ENCODE assay signal across 27 cellular contexts in genomic region chr2:153880926-153881325, GRCh38. TPM values are rescaled to one million over a fixed set of nuclear protein-coding genes. Genes with fewer than 3 reads are reported as not detected.
"Had no signal": no experiment of that assay in that cellular context is flagged by ENCODE, and none has a peak within 500 bp of the region (broad histone marks: within the 10 kb centered on the region; RNA-seq: fewer than 3 reads in every experiment).

No MANE protein-coding gene starts in this region.

- H3K9me3 ChIP-seq: neutrophil, pancreas, prostate gland, right lobe of liver, sigmoid colon, stomach, testis, tibial artery, transverse colon, upper lobe of right lung, uterus had no signal

- H3K9me3 Mint-ChIP-seq: nephron progenitor cell; neural crest cell; stimulated activated naive CD8-positive, alpha-beta T cell treated with anti-CD3 and anti-CD28 coated beads, Interleukin-15, Interleukin-2, amounts not matched to agents 100 ng/mL and 50 ng/mL, for 24 hours; type B pancreatic cell had no signal

- H3K27me3 ChIP-seq: neutrophil, pancreas, right lobe of liver, testis, tibial artery, transverse colon, upper lobe of right lung, uterus had no signal

- H3K4me1 ChIP-seq: pancreas, prostate gland, right lobe of liver, sigmoid colon, stomach, testis, tibial artery, transverse colon, upper lobe of right lung, uterus had no signal

- FAIRE-seq: pancreas, small intestine had no signal

- H3K36me3 Mint-ChIP-seq: naive thymus-derived CD8-positive, alpha-beta T cell; natural killer cell treated with Interleukin-12 subunit alpha and Interleukin-12 subunit beta and Interleukin-15 and Interleukin-18, amount 100 ng/mL, for 72 hours; stimulated activated effector memory CD8-positive, alpha-beta T cell treated with anti-CD3 and anti-CD28 coated beads, Interleukin-12 subunit alpha, Interleukin-12 subunit beta, amount 100 ng/mL, for 72 hours; stimulated activated naive B cell treated with anti-CD40 and anti-IgM and Interleukin-4, amounts not matched to agents 10 μg/mL and 1 μg/mL and 100 μg/mL, for 72 hours; type B pancreatic cell had no signal

- H3K27me3 Mint-ChIP-seq: naive thymus-derived CD8-positive, alpha-beta T cell; natural killer cell treated with Interleukin-12 subunit alpha and Interleukin-12 subunit beta and Interleukin-15 and Interleukin-18, amount 100 ng/mL, for 72 hours; stimulated activated naive B cell treated with anti-CD40 and anti-IgM and Interleukin-4, amounts not matched to agents 10 μg/mL and 1 μg/mL and 100 μg/mL, for 72 hours had no signal

- H3K36me3 ChIP-seq: neutrophil, pancreas, prostate gland, right lobe of liver, sigmoid colon, stomach, tibial artery, transverse colon, upper lobe of right lung, uterus had no signal

- H3K4me3 Mint-ChIP-seq: naive thymus-derived CD8-positive, alpha-beta T cell; natural killer cell treated with Interleukin-12 subunit alpha and Interleukin-12 subunit beta and Interleukin-15 and Interleukin-18, amount 100 ng/mL, for 72 hours; nephron progenitor cell; neural crest cell; stimulated activated effector memory CD8-positive, alpha-beta T cell treated with anti-CD3 and anti-CD28 coated beads, Interleukin-12 subunit alpha, Interleukin-12 subunit beta, amount 100 ng/mL, for 72 hours; stimulated activated naive B cell treated with anti-CD40 and anti-IgM and Interleukin-4, amounts not matched to agents 10 μg/mL and 1 μg/mL and 100 μg/mL, for 72 hours; stimulated activated naive CD8-positive, alpha-beta T cell treated with anti-CD3 and anti-CD28 coated beads, Interleukin-15, Interleukin-2, amounts not matched to agents 100 ng/mL and 50 ng/mL, for 24 hours; type B pancreatic cell had no signal

- DNase-seq: naive thymus-derived CD8-positive, alpha-beta T cell; nephron progenitor cell; nucleus accumbens; pancreas; right cardiac atrium; right lobe of liver; sigmoid colon; small intestine; stimulated activated CD4-positive, alpha-beta T cell treated with anti-CD3 and anti-CD28 coated beads, Interleukin-15, amount 100 ng/mL, for 24 hours; stimulated activated CD4-positive, alpha-beta T cell treated with anti-CD3 and anti-CD28 coated beads, Interleukin-2, amount 100 ng/mL, for 24 hours; stimulated activated CD4-positive, alpha-beta T cell treated with anti-CD3 and anti-CD28 coated beads, Interleukin-2, amount 100 ng/mL, for 48 hours; stimulated activated CD4-positive, alpha-beta T cell treated with anti-CD3 and anti-CD28 coated beads, Interleukin-4, amount 100 ng/mL, for 24 hours; stimulated activated naive B cell treated with anti-CD40 and anti-IgM and Interleukin-4, amounts not matched to agents 10 μg/mL and 1 μg/mL and 100 μg/mL, for 72 hours; stimulated activated naive CD4-positive, alpha-beta T cell treated with Interleukin-2 at 50 U/mL for 16 hours; stomach; testis; tibial artery; transverse colon; upper lobe of right lung; uterus had no signal

- H3K27ac Mint-ChIP-seq: naive thymus-derived CD8-positive, alpha-beta T cell; natural killer cell treated with Interleukin-12 subunit alpha and Interleukin-12 subunit beta and Interleukin-15 and Interleukin-18, amount 100 ng/mL, for 72 hours; nephron progenitor cell; stimulated activated effector memory CD8-positive, alpha-beta T cell treated with anti-CD3 and anti-CD28 coated beads, Interleukin-12 subunit alpha, Interleukin-12 subunit beta, amount 100 ng/mL, for 72 hours; stimulated activated naive B cell treated with anti-CD40 and anti-IgM and Interleukin-4, amounts not matched to agents 10 μg/mL and 1 μg/mL and 100 μg/mL, for 72 hours; stimulated activated naive CD8-positive, alpha-beta T cell treated with anti-CD3 and anti-CD28 coated beads, Interleukin-15, Interleukin-2, amounts not matched to agents 100 ng/mL and 50 ng/mL, for 24 hours; type B pancreatic cell had no signal

- H3K4me3 ChIP-seq: pancreas, prostate gland, right lobe of liver, sigmoid colon, stomach, testis, tibial artery, transverse colon, upper lobe of right lung, uterus had no signal

- H3K4me1 Mint-ChIP-seq: naive thymus-derived CD8-positive, alpha-beta T cell; nephron progenitor cell; stimulated activated effector memory CD8-positive, alpha-beta T cell treated with anti-CD3 and anti-CD28 coated beads, Interleukin-12 subunit alpha, Interleukin-12 subunit beta, amount 100 ng/mL, for 72 hours; stimulated activated naive B cell treated with anti-CD40 and anti-IgM and Interleukin-4, amounts not matched to agents 10 μg/mL and 1 μg/mL and 100 μg/mL, for 72 hours had no signal

RNA-seq across cellular contexts. Expression of gene GALNT13, which starts 9.2 kb away (rescaled TPM):
- total RNA-seq: naive thymus-derived CD8-positive, alpha-beta T cell; natural killer cell treated with Interleukin-12 subunit alpha and Interleukin-12 subunit beta and Interleukin-15 and Interleukin-18, amount 100 ng/mL, for 72 hours; right lobe of liver had no signal
- polyA plus RNA-seq: naive thymus-derived CD8-positive, alpha-beta T cell had no signal
